Comparison of ENCODE assay signal across 35 cellular contexts in genomic region chr14:38856798-38857197, GRCh38.
"Had no signal": no experiment of that assay in that cellular context is flagged by ENCODE, and none has a peak within 500 bp of the region (broad histone marks: within the 10 kb centered on the region; RNA-seq: fewer than 3 reads in every experiment).

No MANE protein-coding gene starts in this region.

- DNase-seq: Karpas-422, Kasumi-1, MG63, MM.1S, MV-4-11, NCI-H1048, NCI-H1092, NCI-H1092 treated with DMSO at 0.1 percent for 48 hours, NCI-H1105, NCI-H1105 treated with DMSO at 0.1 percent for 48 hours, NCI-H1417, NCI-H1417 treated with DMSO at 0.1 percent for 48 hours, NCI-H1436, NCI-H1436 treated with DMSO at 0.1 percent for 48 hours, NCI-H146, NCI-H1694, NCI-H1694 treated with DMSO at 0.1 percent for 48 hours, NCI-H187, NCI-H187 treated with DMSO at 0.1 percent for 48 hours, NCI-H1930, NCI-H2029, NCI-H2029 treated with DMSO at 0.1 percent for 48 hours, NCI-H2081, NCI-H2081 treated with DMSO at 0.1 percent for 48 hours, NCI-H2107, NCI-H2171, NCI-H2171 treated with DMSO at 0.1 percent for 48 hours, NCI-H2227 treated with DMSO at 0.1 percent for 48 hours, NCI-H226, NCI-H345, NCI-H446, NCI-H446 treated with DMSO at 0.1 percent for 48 hours, NCI-H510A, NCI-H510A treated with DMSO at 0.1 percent for 48 hours, NCI-H524 had no signal

- H3K9me3 ChIP-seq: MG63 had no signal

- H3K36me3 ChIP-seq: MG63 had no signal

- H3K4me3 ChIP-seq: MG63 had no signal

- H3K27me3 ChIP-seq: MG63 had no signal
